In genomic region chr5:153489611-153490010, GRCh38 we compare ENCODE assay signal across 1 cellular context.
TF ChIP-seq lines count a peak whose summit lies in the region.

No MANE protein-coding gene starts in this region.

TF ChIP-seq in WTC11, 78 proteins besides CTCF, POLR2A, EP300 and RAD21 (continued from another document):
- TF ChIP-seq, protein P1, sequence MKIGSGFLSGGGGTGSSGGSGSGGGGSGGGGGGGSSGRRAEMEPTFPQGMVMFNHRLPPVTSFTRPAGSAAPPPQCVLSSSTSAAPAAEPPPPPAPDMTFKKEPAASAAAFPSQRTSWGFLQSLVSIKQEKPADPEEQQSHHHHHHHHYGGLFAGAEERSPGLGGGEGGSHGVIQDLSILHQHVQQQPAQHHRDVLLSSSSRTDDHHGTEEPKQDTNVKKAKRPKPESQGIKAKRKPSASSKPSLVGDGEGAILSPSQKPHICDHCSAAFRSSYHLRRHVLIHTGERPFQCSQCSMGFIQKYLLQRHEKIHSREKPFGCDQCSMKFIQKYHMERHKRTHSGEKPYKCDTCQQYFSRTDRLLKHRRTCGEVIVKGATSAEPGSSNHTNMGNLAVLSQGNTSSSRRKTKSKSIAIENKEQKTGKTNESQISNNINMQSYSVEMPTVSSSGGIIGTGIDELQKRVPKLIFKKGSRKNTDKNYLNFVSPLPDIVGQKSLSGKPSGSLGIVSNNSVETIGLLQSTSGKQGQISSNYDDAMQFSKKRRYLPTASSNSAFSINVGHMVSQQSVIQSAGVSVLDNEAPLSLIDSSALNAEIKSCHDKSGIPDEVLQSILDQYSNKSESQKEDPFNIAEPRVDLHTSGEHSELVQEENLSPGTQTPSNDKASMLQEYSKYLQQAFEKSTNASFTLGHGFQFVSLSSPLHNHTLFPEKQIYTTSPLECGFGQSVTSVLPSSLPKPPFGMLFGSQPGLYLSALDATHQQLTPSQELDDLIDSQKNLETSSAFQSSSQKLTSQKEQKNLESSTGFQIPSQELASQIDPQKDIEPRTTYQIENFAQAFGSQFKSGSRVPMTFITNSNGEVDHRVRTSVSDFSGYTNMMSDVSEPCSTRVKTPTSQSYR (CRISPR knock-in tag; IDR thresholded peaks at IDR 0.05): no peak
- TF ChIP-seq, protein P2, sequence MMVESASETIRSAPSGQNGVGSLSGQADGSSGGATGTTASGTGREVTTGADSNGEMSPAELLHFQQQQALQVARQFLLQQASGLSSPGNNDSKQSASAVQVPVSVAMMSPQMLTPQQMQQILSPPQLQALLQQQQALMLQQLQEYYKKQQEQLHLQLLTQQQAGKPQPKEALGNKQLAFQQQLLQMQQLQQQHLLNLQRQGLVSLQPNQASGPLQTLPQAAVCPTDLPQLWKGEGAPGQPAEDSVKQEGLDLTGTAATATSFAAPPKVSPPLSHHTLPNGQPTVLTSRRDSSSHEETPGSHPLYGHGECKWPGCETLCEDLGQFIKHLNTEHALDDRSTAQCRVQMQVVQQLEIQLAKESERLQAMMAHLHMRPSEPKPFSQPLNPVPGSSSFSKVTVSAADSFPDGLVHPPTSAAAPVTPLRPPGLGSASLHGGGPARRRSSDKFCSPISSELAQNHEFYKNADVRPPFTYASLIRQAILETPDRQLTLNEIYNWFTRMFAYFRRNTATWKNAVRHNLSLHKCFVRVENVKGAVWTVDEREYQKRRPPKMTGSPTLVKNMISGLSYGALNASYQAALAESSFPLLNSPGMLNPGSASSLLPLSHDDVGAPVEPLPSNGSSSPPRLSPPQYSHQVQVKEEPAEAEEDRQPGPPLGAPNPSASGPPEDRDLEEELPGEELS (CRISPR knock-in tag; IDR thresholded peaks at IDR 0.05): no peak
- TF ChIP-seq CREB1 (CRISPR knock-in tag; IDR thresholded peaks at IDR 0.05): no peak
- TF ChIP-seq ZNF425 (CRISPR knock-in tag; conservative IDR thresholded peaks at IDR 0.05): no peak
- TF ChIP-seq ELF4 (CRISPR knock-in tag; IDR thresholded peaks at IDR 0.05; ENCODE audit: low read depth): no peak
- no peak for TF ChIP-seq TCF7 (CRISPR knock-in tag; IDR thresholded peaks at IDR 0.05; ENCODE audit: low read depth)
- TF ChIP-seq, protein P3, sequence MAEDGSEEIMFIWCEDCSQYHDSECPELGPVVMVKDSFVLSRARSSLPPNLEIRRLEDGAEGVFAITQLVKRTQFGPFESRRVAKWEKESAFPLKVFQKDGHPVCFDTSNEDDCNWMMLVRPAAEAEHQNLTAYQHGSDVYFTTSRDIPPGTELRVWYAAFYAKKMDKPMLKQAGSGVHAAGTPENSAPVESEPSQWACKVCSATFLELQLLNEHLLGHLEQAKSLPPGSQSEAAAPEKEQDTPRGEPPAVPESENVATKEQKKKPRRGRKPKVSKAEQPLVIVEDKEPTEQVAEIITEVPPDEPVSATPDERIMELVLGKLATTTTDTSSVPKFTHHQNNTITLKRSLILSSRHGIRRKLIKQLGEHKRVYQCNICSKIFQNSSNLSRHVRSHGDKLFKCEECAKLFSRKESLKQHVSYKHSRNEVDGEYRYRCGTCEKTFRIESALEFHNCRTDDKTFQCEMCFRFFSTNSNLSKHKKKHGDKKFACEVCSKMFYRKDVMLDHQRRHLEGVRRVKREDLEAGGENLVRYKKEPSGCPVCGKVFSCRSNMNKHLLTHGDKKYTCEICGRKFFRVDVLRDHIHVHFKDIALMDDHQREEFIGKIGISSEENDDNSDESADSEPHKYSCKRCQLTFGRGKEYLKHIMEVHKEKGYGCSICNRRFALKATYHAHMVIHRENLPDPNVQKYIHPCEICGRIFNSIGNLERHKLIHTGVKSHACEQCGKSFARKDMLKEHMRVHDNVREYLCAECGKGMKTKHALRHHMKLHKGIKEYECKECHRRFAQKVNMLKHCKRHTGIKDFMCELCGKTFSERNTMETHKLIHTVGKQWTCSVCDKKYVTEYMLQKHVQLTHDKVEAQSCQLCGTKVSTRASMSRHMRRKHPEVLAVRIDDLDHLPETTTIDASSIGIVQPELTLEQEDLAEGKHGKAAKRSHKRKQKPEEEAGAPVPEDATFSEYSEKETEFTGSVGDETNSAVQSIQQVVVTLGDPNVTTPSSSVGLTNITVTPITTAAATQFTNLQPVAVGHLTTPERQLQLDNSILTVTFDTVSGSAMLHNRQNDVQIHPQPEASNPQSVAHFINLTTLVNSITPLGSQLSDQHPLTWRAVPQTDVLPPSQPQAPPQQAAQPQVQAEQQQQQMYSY (CRISPR knock-in tag; IDR thresholded peaks at IDR 0.05): no peak
- TF ChIP-seq, protein P4, sequence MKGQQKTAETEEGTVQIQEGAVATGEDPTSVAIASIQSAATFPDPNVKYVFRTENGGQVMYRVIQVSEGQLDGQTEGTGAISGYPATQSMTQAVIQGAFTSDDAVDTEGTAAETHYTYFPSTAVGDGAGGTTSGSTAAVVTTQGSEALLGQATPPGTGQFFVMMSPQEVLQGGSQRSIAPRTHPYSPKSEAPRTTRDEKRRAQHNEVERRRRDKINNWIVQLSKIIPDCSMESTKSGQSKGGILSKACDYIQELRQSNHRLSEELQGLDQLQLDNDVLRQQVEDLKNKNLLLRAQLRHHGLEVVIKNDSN (CRISPR knock-in tag; IDR thresholded peaks at IDR 0.05): no peak
- TF ChIP-seq, protein P5, sequence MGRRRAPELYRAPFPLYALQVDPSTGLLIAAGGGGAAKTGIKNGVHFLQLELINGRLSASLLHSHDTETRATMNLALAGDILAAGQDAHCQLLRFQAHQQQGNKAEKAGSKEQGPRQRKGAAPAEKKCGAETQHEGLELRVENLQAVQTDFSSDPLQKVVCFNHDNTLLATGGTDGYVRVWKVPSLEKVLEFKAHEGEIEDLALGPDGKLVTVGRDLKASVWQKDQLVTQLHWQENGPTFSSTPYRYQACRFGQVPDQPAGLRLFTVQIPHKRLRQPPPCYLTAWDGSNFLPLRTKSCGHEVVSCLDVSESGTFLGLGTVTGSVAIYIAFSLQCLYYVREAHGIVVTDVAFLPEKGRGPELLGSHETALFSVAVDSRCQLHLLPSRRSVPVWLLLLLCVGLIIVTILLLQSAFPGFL (CRISPR knock-in tag; IDR thresholded peaks at IDR 0.05; ENCODE audit: borderline replicate concordance): no peak
- no peak for TF ChIP-seq OVOL2 (CRISPR knock-in tag; IDR thresholded peaks at IDR 0.05; ENCODE audit: borderline replicate concordance)
